In the genomic region with DNA sequence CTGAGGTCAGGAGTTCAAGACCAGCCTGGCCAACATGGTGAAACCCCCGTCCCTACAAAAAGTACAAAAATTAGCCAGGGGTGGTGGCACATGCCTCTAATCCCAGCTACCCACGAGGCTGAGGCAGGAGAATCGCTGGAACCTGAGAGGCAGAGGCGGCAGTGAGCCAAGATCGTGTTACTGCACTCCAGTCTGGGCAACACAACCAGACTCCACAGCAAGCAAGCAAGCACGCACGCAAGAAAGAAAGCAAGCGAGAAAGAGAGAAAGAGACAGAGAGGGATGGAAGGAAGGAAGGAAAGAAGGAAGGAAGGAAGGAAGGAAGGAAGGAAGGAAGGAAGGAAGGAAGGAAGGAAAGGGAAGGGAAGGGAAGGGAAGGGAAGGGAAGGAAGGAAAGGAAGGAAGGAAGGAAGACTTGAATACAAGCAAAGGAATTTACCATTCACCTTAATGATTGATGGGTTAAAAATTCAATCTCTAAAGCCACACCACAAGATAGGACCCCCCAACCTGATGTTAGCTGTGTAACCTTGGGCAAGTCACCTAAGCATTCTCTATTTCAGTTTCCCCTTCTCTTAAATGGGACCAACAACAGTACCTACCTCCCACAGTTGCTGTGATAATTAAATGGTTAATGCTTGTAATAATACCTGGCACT, we compare ENCODE assay signal across 16 cellular contexts.
A peak's percentile ranks its signal among the peaks of the same experiment; 100 is the strongest.
DNase-seq lines count a peak whose midpoint lies in the region; ATAC-seq and TF ChIP-seq lines count a peak whose summit lies in the region.
"Had no signal": no experiment of that assay in that cellular context is flagged by ENCODE, and none has a peak within 500 bp of the region (broad histone marks: within the 10 kb centered on the region; RNA-seq: fewer than 3 reads in every experiment).

No MANE protein-coding gene starts in this region.

- CTCF ChIA-PET in HEK293 (lab: Yijun Ruan, JAX) (no interaction called here), RWPE1 (lab: Yijun Ruan, JAX) (no interaction called here)

- H3K27me3 ChIP-seq in neutrophil: no peaks in the 10 kb centered on the region

- POLR2A ChIA-PET in HEK293 (lab: Yijun Ruan, JAX): no interaction called here
- POLR2A ChIA-PET in RWPE1 (lab: Yijun Ruan, JAX; ENCODE audit: low non-redundant PET): no interaction called here

- TF ChIP-seq CTCF in HEK293 (tag by site-specific recombination; IDR thresholded peaks at IDR 0.05) (no peak), neutrophil (IDR thresholded peaks at IDR 0.05) (no peak), RWPE1 (conservative IDR thresholded peaks at IDR 0.05; ENCODE audit: low read depth) (no peak)

- DNase-seq in NCI-H2171 (lab: John Stamatoyannopoulos, UW) (peak; percentile 43), NCI-H128 (lab: John Stamatoyannopoulos, UW; ENCODE audit: unreplicated experiment) (no peak), KG1 (lab: John Stamatoyannopoulos, UW) (no peak), RWPE1 (ENCODE audit: low spot score) (no peak)
- no peak for DNase-seq in activated naive CD4-positive, alpha-beta T cell treated with anti-CD3 and anti-CD28 coated beads, Interleukin-2, amount 50 U/mL, for 16 hours
- DNase-seq: activated CD4-positive, alpha-beta T cell treated with anti-CD3 and anti-CD28 coated beads, Interleukin-2, amount 50 U/mL, for 1 hour; activated naive CD4-positive, alpha-beta T cell treated with anti-CD3 and anti-CD28 coated beads for 36 hours; activated T-cell treated with anti-CD3 and anti-CD28 coated beads for 4 hours; HFFc6; Karpas-422; NCI-H1105; NCI-H226 had no signal

- H3K27ac ChIP-seq in HEK293 (ENCODE audit: extremely low read depth, low read depth, low read length) (no peak overlapping the region), neutrophil (peak overlapping the region; percentile 15), RWPE1 (no peak overlapping the region)

- no peaks in the 10 kb centered on the region for H3K9me3 ChIP-seq in HEK293 (ENCODE audit: control insufficient read depth, insufficient read depth, low read depth, low read length)
- H3K9me3 ChIP-seq in neutrophil: no peaks in the 10 kb centered on the region

- H3K36me3 ChIP-seq in HEK293 (ENCODE audit: control insufficient read depth in 2 of 2, insufficient read depth in 1 of 2, low read length in 2 of 2): no peaks in the 10 kb centered on the region
- peaks cover 10% of the 10 kb centered on the region for H3K36me3 ChIP-seq in neutrophil

- H3K4me3 ChIP-seq in HEK293 (ENCODE audit: low read depth, low read length) (no peak overlapping the region), neutrophil (ENCODE audit: low read depth in 1 of 2, low read length in 1 of 2) (no peak overlapping the region)
- H3K4me3 ChIP-seq: smooth muscle cell had no signal

- peak; percentile 14 for ATAC-seq in GM18502 (IDR thresholded peaks at IDR 0.05; ENCODE audit: poor library complexity, unreplicated experiment)

- H3K4me1 ChIP-seq in HEK293 (ENCODE audit: control insufficient read depth, insufficient read depth, low read length) (no peaks in the 10 kb centered on the region), neutrophil (ENCODE audit: control insufficient read depth in 1 of 2, insufficient read depth in 1 of 2, low read depth in 1 of 2, low read length in 1 of 2) (no peaks in the 10 kb centered on the region)

TF ChIP-seq in HEK293, 187 proteins besides CTCF, POLR2A, EP300 and RAD21:
- TF ChIP-seq ZNF366 (tag by site-specific recombination; conservative IDR thresholded peaks at IDR 0.05) (peak; percentile 85), ZNF626 (tag by site-specific recombination; IDR thresholded peaks at IDR 0.05) (no peak)
